Comparison of ENCODE assay signal across 8 cellular contexts in the genomic region with DNA sequence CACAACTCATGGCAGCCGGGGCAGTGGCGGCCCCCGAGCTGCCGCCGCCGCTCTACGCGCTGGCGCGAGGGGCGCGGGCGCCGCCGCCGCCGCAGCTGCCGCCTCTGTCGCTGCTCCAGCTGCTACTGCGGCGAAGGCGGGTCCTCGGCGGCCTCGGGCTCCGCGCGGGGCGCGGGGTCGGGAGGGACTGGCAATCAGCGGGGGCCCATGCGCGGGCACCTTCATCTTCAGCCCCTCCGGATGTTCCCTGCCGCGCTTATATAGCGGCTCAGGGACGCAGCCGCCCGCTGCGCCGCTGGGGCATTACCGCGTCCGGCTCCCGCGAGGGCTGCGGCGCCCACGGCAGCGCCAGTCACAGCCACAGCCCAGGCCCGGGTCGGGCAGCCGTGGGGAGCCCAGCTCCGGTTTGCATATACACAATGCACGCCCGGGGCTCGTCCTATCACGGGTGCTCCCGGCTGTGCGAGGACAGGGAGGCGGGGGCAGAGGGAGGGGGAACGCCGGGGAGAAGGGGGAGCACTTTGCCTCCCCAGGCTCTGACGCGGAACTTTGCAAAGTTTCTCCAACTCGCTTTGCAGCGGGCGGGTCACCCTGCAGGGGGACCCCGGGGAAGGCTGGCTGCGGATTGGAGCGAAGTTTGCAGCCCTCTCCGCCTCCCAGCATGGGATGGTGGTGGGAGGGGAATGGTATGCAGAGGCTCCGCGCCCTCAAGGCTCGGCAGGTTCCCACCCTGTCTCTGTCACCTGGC. TPM values are rescaled to one million over a fixed set of nuclear protein-coding genes. Genes with fewer than 3 reads are reported as not detected.
DNase-seq lines count a peak whose midpoint lies in the region; ATAC-seq, FAIRE-seq and TF ChIP-seq lines count a peak whose summit lies in the region.

VGLL3 (minus strand) TSS at position 416 of the 748 bp plus-strand sequence; CDS start at position 10, 406 bp downstream.

- H3K9me3 ChIP-seq in neuron (ENCODE audit: low read length) = no peaks in the 10 kb centered on the region

- intact Hi-C loops in activated B cell treated with CpG ODN at 0.5 μM for 24 hours (cut with micrococcal nuclease) = no loop called here

- peak within 1 kb of the TSS; percentile 99 for H2AFZ ChIP-seq in neuron (ENCODE audit: low read depth, low read length)

- H3K27ac Mint-ChIP-seq in activated B cell treated with CpG ODN at 0.5 μM for 24 hours = no peak within 1 kb of the TSS

- H3K4me1 ChIP-seq in neuron (ENCODE audit: insufficient read depth, low read length) = peaks cover 14% of the 10 kb centered on the region

- peaks cover 27% of the 10 kb centered on the region for H3K27me3 Mint-ChIP-seq in activated B cell treated with CpG ODN at 0.5 μM for 24 hours

- DNase-seq in GM13976 (ENCODE audit: low spot score) = peak; percentile 35
- no peak for DNase-seq in activated B cell treated with CpG ODN at 0.5 μM for 24 hours
- peak; percentile 36 for DNase-seq in frontal cortex (ENCODE audit: low spot score in 2 of 2)
- DNase-seq in NCI-H2196 (lab: John Stamatoyannopoulos, UW; ENCODE audit: unreplicated experiment) = no peak
- no peak for DNase-seq in NCI-H510A (lab: John Stamatoyannopoulos, UW)

- no peaks in the 10 kb centered on the region for H3K36me3 ChIP-seq in neuron (ENCODE audit: insufficient read depth, low read length)

- H3K36me3 Mint-ChIP-seq in activated B cell treated with CpG ODN at 0.5 μM for 24 hours (ENCODE audit: low read depth) = no peaks in the 10 kb centered on the region

- ATAC-seq in HG03159 (IDR thresholded peaks at IDR 0.05; ENCODE audit: unreplicated experiment) (peak; percentile 52), activated B cell treated with CpG ODN at 0.5 μM for 24 hours (ENCODE audit: low read depth) (no peak), GM21447 (IDR thresholded peaks at IDR 0.05; ENCODE audit: unreplicated experiment) (no peak)

- H3K4me1 Mint-ChIP-seq in activated B cell treated with CpG ODN at 0.5 μM for 24 hours = peaks cover 4% of the 10 kb centered on the region

- no peaks in the 10 kb centered on the region for H3K27me3 ChIP-seq in neuron (ENCODE audit: insufficient read depth, low read length)

- CTCF ChIA-PET in activated B cell treated with CpG ODN at 0.5 μM for 24 hours (lab: Charles Lee) = no interaction called here

- no peak for FAIRE-seq in frontal cortex (lab: Jason Lieb, UNC)

- H3K4me3 ChIP-seq in neuron (ENCODE audit: low read length) = peak within 1 kb of the TSS; percentile 69

- POLR2A ChIA-PET in activated B cell treated with CpG ODN at 0.5 μM for 24 hours (lab: Charles Lee) = no interaction called here

- no peaks in the 10 kb centered on the region for H3K9me3 Mint-ChIP-seq in activated B cell treated with CpG ODN at 0.5 μM for 24 hours

- H3K4me3 Mint-ChIP-seq in activated B cell treated with CpG ODN at 0.5 μM for 24 hours = peak within 1 kb of the TSS; percentile 13

- in situ Hi-C loops in GM13976 (cut with MboI; ENCODE audit: low sequenced_read_pairs, unreplicated experiment) = no loop called here

- TF ChIP-seq CTCF in GM13976 (IDR thresholded peaks at IDR 0.05; ENCODE audit: borderline replicate concordance, control extremely low read depth, extremely low read depth, insufficient read depth, missing control alignments) = no peak
- no peak for TF ChIP-seq CTCF in activated B cell treated with CpG ODN at 0.5 μM for 24 hours (IDR thresholded peaks at IDR 0.05)

RNA-seq across cellular contexts. Expression of gene VGLL3, which starts in this region (rescaled TPM):
- total RNA-seq in activated B cell treated with CpG ODN at 0.5 μM for 24 hours (not detected in 2 replicates), frontal cortex (1.2 TPM)

Comparison
In these comparisons a context has a peak if more than half of its experiments do, and no peak if none do; other contexts are left out.
1. DNase-seq: peak in GM13976 (single experiment) and frontal cortex (2 of 2); none in activated B cell treated with CpG ODN at 0.5 μM for 24 hours (single experiment), NCI-H2196 (single experiment) and NCI-H510A (single experiment).